9 cellular contexts compared by ENCODE assay signal in genomic region chr10:97500297-97500575, GRCh38. TPM values are rescaled to one million over a fixed set of nuclear protein-coding genes. Genes with fewer than 3 reads are reported as not detected.
DNase-seq lines count a peak whose midpoint lies in the region; ATAC-seq lines count a peak whose summit lies in the region.
"Had no signal": no experiment of that assay in that cellular context is flagged by ENCODE, and none has a peak within 500 bp of the region (broad histone marks: within the 10 kb centered on the region; RNA-seq: fewer than 3 reads in every experiment).

No MANE protein-coding gene starts in this region.

- H3K36me3 Mint-ChIP-seq in activated T-helper 1 cell treated with anti-CD3 and anti-CD28 coated beads, Interleukin-12 subunit alpha, Interleukin-12 subunit beta, Interleukin-2, Interleukin-4 antibody, amounts not matched to agents 30 ng/mL and 10 ng/mL and 1 ng/mL, durations not matched to agents 14 hours and 24 hours and 36 hours (ENCODE audit: low read depth) = peaks cover 5% of the 10 kb centered on the region

- no peaks in the 10 kb centered on the region for H3K36me3 ChIP-seq in H7 (replicated peaks; ENCODE audit: control insufficient read depth, insufficient read depth, low read length)
- no peaks in the 10 kb centered on the region for H3K36me3 ChIP-seq in iPS-15b (ENCODE audit: control insufficient read depth, insufficient read depth, low read length)

- no peaks in the 10 kb centered on the region for H3K9me3 ChIP-seq in iPS-15b (ENCODE audit: control insufficient read depth, insufficient read depth, low read length)

- peak overlapping the region; percentile 63 for H3K4me3 Mint-ChIP-seq in activated T-helper 1 cell treated with anti-CD3 and anti-CD28 coated beads, Interleukin-12 subunit alpha, Interleukin-12 subunit beta, Interleukin-2, Interleukin-4 antibody, amounts not matched to agents 30 ng/mL and 10 ng/mL and 1 ng/mL, durations not matched to agents 14 hours and 24 hours and 36 hours

- peaks cover 34% of the 10 kb centered on the region for H3K27me3 Mint-ChIP-seq in activated T-helper 1 cell treated with anti-CD3 and anti-CD28 coated beads, Interleukin-12 subunit alpha, Interleukin-12 subunit beta, Interleukin-2, Interleukin-4 antibody, amounts not matched to agents 30 ng/mL and 10 ng/mL and 1 ng/mL, durations not matched to agents 14 hours and 24 hours and 36 hours (ENCODE audit: insufficient read depth)

- DNase-seq in H7 (no peak), skeletal muscle cell (ENCODE audit: low read depth) (no peak), iPS-NIHi7 (ENCODE audit: extremely low spot score) (no peak), medulla oblongata (ENCODE audit: extremely low spot score) (no peak)
- no peak for DNase-seq in activated T-helper 1 cell treated with anti-CD3 and anti-CD28 coated beads, Interleukin-12 subunit alpha, Interleukin-12 subunit beta, Interleukin-2, Interleukin-4 antibody, amounts not matched to agents 30 ng/mL and 10 ng/mL and 1 ng/mL, durations not matched to agents 14 hours and 24 hours and 36 hours (ENCODE audit: low spot score)
- DNase-seq: activated T-cell treated with anti-CD3 and anti-CD28 coated beads, Interleukin-2, amount 50 U/mL, for 72 hours had no signal

- H3K27me3 ChIP-seq in H7 (ENCODE audit: control insufficient read depth, insufficient read depth, low read length) (peaks cover 9% of the 10 kb centered on the region), iPS-15b (ENCODE audit: control insufficient read depth, insufficient read depth, low read length) (peaks cover 13% of the 10 kb centered on the region)

- H3K4me1 ChIP-seq in iPS-15b (ENCODE audit: control insufficient read depth, insufficient read depth, low read length) = peaks cover 9% of the 10 kb centered on the region

- peaks cover 33% of the 10 kb centered on the region for H3K4me1 Mint-ChIP-seq in activated T-helper 1 cell treated with anti-CD3 and anti-CD28 coated beads, Interleukin-12 subunit alpha, Interleukin-12 subunit beta, Interleukin-2, Interleukin-4 antibody, amounts not matched to agents 30 ng/mL and 10 ng/mL and 1 ng/mL, durations not matched to agents 14 hours and 24 hours and 36 hours (ENCODE audit: low read depth)

- intact Hi-C loops in activated T-helper 1 cell treated with anti-CD3 and anti-CD28 coated beads, Interleukin-12 subunit alpha, Interleukin-12 subunit beta, Interleukin-2, Interleukin-4 antibody, amounts not matched to agents 30 ng/mL and 10 ng/mL and 1 ng/mL, durations not matched to agents 14 hours and 24 hours and 36 hours (cut with micrococcal nuclease) = no loop called here

- no peak overlapping the region for H3K9ac ChIP-seq in iPS-15b (ENCODE audit: low read depth, low read length)

- H3K4me3 ChIP-seq in H7 (ENCODE audit: insufficient read depth, low read depth, low read length) (peak overlapping the region; percentile 88), iPS-15b (ENCODE audit: low read depth, low read length) (peak overlapping the region; percentile 77), skeletal muscle cell (ENCODE audit: low read depth, low read length) (peak overlapping the region; percentile 99)

- no peak overlapping the region for H3K27ac Mint-ChIP-seq in activated T-helper 1 cell treated with anti-CD3 and anti-CD28 coated beads, Interleukin-12 subunit alpha, Interleukin-12 subunit beta, Interleukin-2, Interleukin-4 antibody, amounts not matched to agents 30 ng/mL and 10 ng/mL and 1 ng/mL, durations not matched to agents 14 hours and 24 hours and 36 hours
- H3K27ac Mint-ChIP-seq: activated T-cell treated with anti-CD3 and anti-CD28 coated beads, Interleukin-2, amount 50 U/mL, for 72 hours had no signal

- H3K9me3 Mint-ChIP-seq in activated T-helper 1 cell treated with anti-CD3 and anti-CD28 coated beads, Interleukin-12 subunit alpha, Interleukin-12 subunit beta, Interleukin-2, Interleukin-4 antibody, amounts not matched to agents 30 ng/mL and 10 ng/mL and 1 ng/mL, durations not matched to agents 14 hours and 24 hours and 36 hours = no peaks in the 10 kb centered on the region
- H3K9me3 Mint-ChIP-seq: activated T-cell treated with anti-CD3 and anti-CD28 coated beads, Interleukin-2, amount 50 U/mL, for 72 hours had no signal

- ATAC-seq in HG03095 (IDR thresholded peaks at IDR 0.05; ENCODE audit: unreplicated experiment) (no peak), HG03469 (IDR thresholded peaks at IDR 0.05; ENCODE audit: unreplicated experiment) (no peak)
- ATAC-seq: activated T-cell treated with anti-CD3 and anti-CD28 coated beads, Interleukin-2, amount 50 U/mL, for 72 hours had no signal

RNA-seq across cellular contexts. Expression of gene UBTD1, which starts 1.5 kb away (rescaled TPM):
- 30.2 and 33.4 TPM in 2 replicates for total RNA-seq in H7 (2014; rRNA removed; shearing (Covaris generic))
- 1.7 and 1.8 TPM in 2 replicates for total RNA-seq in activated T-helper 1 cell treated with anti-CD3 and anti-CD28 coated beads, Interleukin-12 subunit alpha, Interleukin-12 subunit beta, Interleukin-2, Interleukin-4 antibody, amounts not matched to agents 30 ng/mL and 10 ng/mL and 1 ng/mL, durations not matched to agents 14 hours and 24 hours and 36 hours

RNA-seq across cellular contexts. Expression of gene MMS19, which starts 2.0 kb away (rescaled TPM):
- 177 and 188 TPM in 2 replicates for total RNA-seq in H7 (2014; rRNA removed; shearing (Covaris generic))
- total RNA-seq in activated T-helper 1 cell treated with anti-CD3 and anti-CD28 coated beads, Interleukin-12 subunit alpha, Interleukin-12 subunit beta, Interleukin-2, Interleukin-4 antibody, amounts not matched to agents 30 ng/mL and 10 ng/mL and 1 ng/mL, durations not matched to agents 14 hours and 24 hours and 36 hours = 91.8 and 93.2 TPM in 2 replicates

RNA-seq across cellular contexts. Expression of gene ZDHHC16, which starts 54.3 kb away (rescaled TPM):
- total RNA-seq in H7 (2014; rRNA removed; shearing (Covaris generic)) = 36.0 and 47.6 TPM in 2 replicates
- 48.3 and 48.8 TPM in 2 replicates for total RNA-seq in activated T-helper 1 cell treated with anti-CD3 and anti-CD28 coated beads, Interleukin-12 subunit alpha, Interleukin-12 subunit beta, Interleukin-2, Interleukin-4 antibody, amounts not matched to agents 30 ng/mL and 10 ng/mL and 1 ng/mL, durations not matched to agents 14 hours and 24 hours and 36 hours

RNA-seq across cellular contexts. Expression of gene EXOSC1, which starts 54.4 kb away (rescaled TPM):
- 71.8 and 84.5 TPM in 2 replicates for total RNA-seq in H7 (2014; rRNA removed; shearing (Covaris generic))
- total RNA-seq in activated T-helper 1 cell treated with anti-CD3 and anti-CD28 coated beads, Interleukin-12 subunit alpha, Interleukin-12 subunit beta, Interleukin-2, Interleukin-4 antibody, amounts not matched to agents 30 ng/mL and 10 ng/mL and 1 ng/mL, durations not matched to agents 14 hours and 24 hours and 36 hours = 55.3 and 57.1 TPM in 2 replicates

Comparison
In these comparisons a context has a peak if more than half of its experiments do, and no peak if none do; other contexts are left out.
1. RNA of gene UBTD1, which starts 1.5 kb away (total RNA-seq): 30.2 to 33.4 TPM in H7; 1.7 to 1.8 TPM in activated T-helper 1 cell treated with anti-CD3 and anti-CD28 coated beads, Interleukin-12 subunit alpha, Interleukin-12 subunit beta, Interleukin-2, Interleukin-4 antibody, amounts not matched to agents 30 ng/mL and 10 ng/mL and 1 ng/mL, durations not matched to agents 14 hours and 24 hours and 36 hours; every median in the first group is over 10 times any median in the second.
2. Peak in every context shown above with its lines, with median percentiles within 50 percentile points of each other: H3K4me3 ChIP-seq.